ENCODE assay signal across 15 cellular contexts in genomic region chr5:109250533-109251329, GRCh38.
"Had no signal": no experiment of that assay in that cellular context is flagged by ENCODE, and none has a peak within 500 bp of the region (broad histone marks: within the 10 kb centered on the region; RNA-seq: fewer than 3 reads in every experiment).

No MANE protein-coding gene starts in this region.

- H3K4me3 ChIP-seq: gastroesophageal sphincter, mucosa of descending colon, pancreas, smooth muscle cell, upper lobe of left lung, uterus had no signal

- H3K4me2 ChIP-seq: smooth muscle cell had no signal

- H3K4me1 ChIP-seq: gastroesophageal sphincter, pancreas, upper lobe of left lung, uterus had no signal

- DNase-seq: effector memory CD4-positive, alpha-beta T cell; mammary epithelial cell; mucosa of descending colon; naive thymus-derived CD8-positive, alpha-beta T cell; pancreas; right cardiac atrium; stimulated activated CD4-positive, alpha-beta T cell treated with anti-CD3 and anti-CD28 coated beads, Interleukin-2, amount 100 ng/mL, for 48 hours; stimulated activated naive CD4-positive, alpha-beta T cell treated with Interleukin-2 at 50 U/mL for 16 hours; uterus had no signal

- H3K36me3 ChIP-seq: gastroesophageal sphincter, pancreas, upper lobe of left lung, uterus had no signal

- H3K27me3 ChIP-seq: gastroesophageal sphincter, pancreas, upper lobe of left lung, uterus had no signal

- H3K27me3 Mint-ChIP-seq: progenitor cell of endocrine pancreas had no signal

- H3K9me3 ChIP-seq: pancreas, uterus had no signal

- ATAC-seq: esophagus mucosa; gastroesophageal sphincter; left lobe of liver; mucosa of descending colon; naive thymus-derived CD8-positive, alpha-beta T cell; pancreas; right cardiac atrium had no signal

- H3K27ac Mint-ChIP-seq: naive thymus-derived CD8-positive, alpha-beta T cell; progenitor cell of endocrine pancreas had no signal

- H3K4me3 Mint-ChIP-seq: naive thymus-derived CD8-positive, alpha-beta T cell had no signal

- H3K27ac ChIP-seq: gastroesophageal sphincter, pancreas, upper lobe of left lung, uterus had no signal
